ENCODE assay signal across 8 cellular contexts in the genomic region with DNA sequence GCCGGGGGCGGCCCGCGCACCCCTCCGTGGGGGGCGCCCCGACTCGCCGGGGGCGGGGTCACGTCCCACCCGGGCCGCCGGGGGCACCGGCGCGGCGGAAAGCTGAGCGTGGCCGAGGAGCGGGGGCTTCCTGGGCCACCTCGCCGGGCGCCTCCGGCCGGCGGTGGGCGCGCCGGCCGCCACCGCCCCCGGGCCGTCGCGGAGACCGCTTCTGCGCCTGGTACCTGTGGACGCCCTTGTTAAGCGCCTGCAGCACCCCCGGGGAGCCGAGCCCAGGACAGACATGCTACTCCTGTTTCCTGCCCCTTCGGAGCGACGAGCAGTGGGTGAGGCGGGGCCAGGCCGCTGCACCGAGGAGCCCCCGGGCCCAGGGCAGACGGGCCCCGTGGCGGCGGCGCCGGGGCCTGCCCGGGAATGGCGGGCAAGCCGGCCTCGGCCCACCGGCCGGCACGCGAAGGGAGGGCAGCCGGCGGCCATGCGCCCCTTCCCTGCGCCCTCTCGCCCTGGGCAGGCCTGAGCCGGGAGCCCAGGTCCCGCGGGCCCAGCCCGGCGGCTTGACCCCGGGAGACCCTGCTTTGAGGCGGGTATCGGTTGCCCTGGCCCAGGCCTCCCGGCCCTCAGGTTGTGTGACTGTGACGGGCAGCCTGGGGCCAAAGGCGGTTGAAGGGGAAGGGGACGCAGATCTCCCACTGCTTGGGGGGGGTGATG. TPM values are rescaled to one million over a fixed set of nuclear protein-coding genes. Genes with fewer than 3 reads are reported as not detected.
DNase-seq lines count a peak whose midpoint lies in the region; ATAC-seq and TF ChIP-seq lines count a peak whose summit lies in the region.

No MANE protein-coding gene starts in this region.

- H3K27ac Mint-ChIP-seq in neural progenitor cell = no peak overlapping the region

- H3K4me3 Mint-ChIP-seq in neural progenitor cell = no peak overlapping the region

- H3K4me3 ChIP-seq in GM08714 (ENCODE audit: low read length) (peak overlapping the region; percentile 57; the same call in 1 of the 2 replicates), HCT116 (replicated peaks in 1 of 2; ENCODE audit: low read depth in 1 of 2, low read length in 2 of 2) (no peak overlapping the region), neural progenitor cell (peak overlapping the region; percentile 54), urinary bladder (ENCODE audit: low read depth, low read length) (peak overlapping the region; percentile 69)

- peak overlapping the region; percentile 75; the same call in 1 of the 2 replicates for H3K27ac ChIP-seq in HCT116 (ENCODE audit: low read depth, low read length)
- peak overlapping the region; percentile 91 for H3K27ac ChIP-seq in neural progenitor cell
- H3K27ac ChIP-seq in urinary bladder (ENCODE audit: low read depth) = peak overlapping the region; percentile 99

- BruUV-seq in HCT116 (replicated peaks; lab: Mats Ljungman, UMichigan) = no TSS peak

- H3K4me1 ChIP-seq in HCT116 (ENCODE audit: control insufficient read depth in 1 of 2, insufficient read depth in 2 of 2, low read length in 2 of 2) (peaks cover 7 to 16% of the 10 kb centered on the region in 2 experiments), neural progenitor cell (peaks cover 23% of the 10 kb centered on the region), urinary bladder (ENCODE audit: insufficient read depth) (no peaks in the 10 kb centered on the region)

- H3K36me3 ChIP-seq in HCT116 (ENCODE audit: control insufficient read depth in 1 of 2, insufficient read depth in 2 of 2, low read length in 2 of 2) (peaks cover 3 to 10% of the 10 kb centered on the region in 2 experiments; a peak in 3 of 4 replicates), neural progenitor cell (no peaks in the 10 kb centered on the region), urinary bladder (ENCODE audit: insufficient read depth) (peaks cover 2% of the 10 kb centered on the region)

- RAD21 ChIA-PET in HCT116 (lab: Charles Lee; ENCODE audit: low non-redundant PET in 1 of 2, low total read pairs in 2 of 2, uncharacterized antibody in 2 of 2, unreplicated experiment in 2 of 2) = no interaction called here

- H3K4me1 Mint-ChIP-seq in neural progenitor cell = peaks cover 20% of the 10 kb centered on the region

- H3K4me2 ChIP-seq in HCT116 (ENCODE audit: low read length) (peak overlapping the region; percentile 40), neural progenitor cell (peak overlapping the region; percentile 82)

- no peak overlapping the region for H2AFZ ChIP-seq in HCT116 (ENCODE audit: low read depth, low read length, poor library complexity, severe bottlenecking)
- no peak overlapping the region for H2AFZ ChIP-seq in neural progenitor cell (replicated peaks)

- H3K9me3 ChIP-seq in HCT116 (ENCODE audit: control insufficient read depth in 1 of 2, insufficient read depth in 1 of 2, low read depth in 1 of 2, low read length in 2 of 2) (no peaks in the 10 kb centered on the region), neural progenitor cell (ENCODE audit: low read depth) (no peaks in the 10 kb centered on the region)

- CTCF ChIA-PET in HCT116 (lab: Charles Lee) = no interaction called here

- no peaks in the 10 kb centered on the region for H3K9me2 ChIP-seq in HCT116 (ENCODE audit: insufficient read depth)

- H3K9ac ChIP-seq in HCT116 (ENCODE audit: low read length) = no peak overlapping the region
- H3K9ac ChIP-seq in neural progenitor cell = no peak overlapping the region

- ATAC-seq in HCT116 = peak; percentile 2; the same call in 1 of the 2 replicates

- H3F3A ChIP-seq in neural progenitor cell (ENCODE audit: low read depth) = peaks cover 23% of the 10 kb centered on the region

- DNase-seq in HCT116 (ENCODE audit: low read depth, low spot score) = no peak
- DNase-seq in NCI-H510A treated with DMSO at 0.1 percent for 48 hours (lab: John Stamatoyannopoulos, UW) = peak; percentile 56
- peak; percentile 35 for DNase-seq in activated T-helper 9 cell treated with anti-CD3 and anti-CD28 coated beads, Interleukin-2, amount 50 U/mL, for 16 hours (ENCODE audit: low read depth)
- peak; percentile 2 for DNase-seq in foreskin melanocyte
- no peak for DNase-seq in neural progenitor cell (ENCODE audit: low spot score)
- no peak for DNase-seq in DMS114 treated with DMSO at 0.1 percent for 48 hours (lab: John Stamatoyannopoulos, UW; ENCODE audit: unreplicated experiment)

- H3K9me3 Mint-ChIP-seq in neural progenitor cell = no peaks in the 10 kb centered on the region

- peaks cover 5% of the 10 kb centered on the region for H3K36me3 Mint-ChIP-seq in neural progenitor cell

- H3K27me3 ChIP-seq in HCT116 (ENCODE audit: insufficient read depth, low read length) = no peaks in the 10 kb centered on the region
- H3K27me3 ChIP-seq in neural progenitor cell = peaks cover 12% of the 10 kb centered on the region

- peaks cover 35% of the 10 kb centered on the region for H3K79me2 ChIP-seq in HCT116 (ENCODE audit: insufficient read depth, low read length)
- peaks cover 47% of the 10 kb centered on the region for H3K79me2 ChIP-seq in neural progenitor cell (ENCODE audit: low read depth)

- TF ChIP-seq RAD21 in HCT116 (IDR thresholded peaks at IDR 0.05; ENCODE audit: low read depth) = no peak

- 1% methylated on average over 80 of the region's 80 CpGs for WGBS in urinary bladder

- no peak for TF ChIP-seq POLR2A in HCT116 (IDR thresholded peaks at IDR 0.05; ENCODE audit: borderline replicate concordance, extremely low read depth, insufficient read depth, insufficient read length)

- intact Hi-C loops in HCT116 (cut with micrococcal nuclease) = no loop called here

- POLR2A ChIA-PET in HCT116 (lab: Charles Lee) = interaction anchor here (1.0 kb wide), 1 partner anchor 63 kb away, joined by 3 read pairs; no protein-coding TSS in a partner anchor

- H4K20me1 ChIP-seq in HCT116 (ENCODE audit: insufficient read depth) (no peaks in the 10 kb centered on the region), neural progenitor cell (ENCODE audit: low read depth) (peaks cover 35% of the 10 kb centered on the region)

- H3K27me3 Mint-ChIP-seq in neural progenitor cell (ENCODE audit: insufficient read depth, low read depth) = peaks cover 11% of the 10 kb centered on the region

- TF ChIP-seq CTCF in HCT116 (IDR thresholded peaks at IDR 0.05 in 2 of 3, conservative IDR thresholded peaks at IDR 0.05 in 1 of 3; ENCODE audit: borderline replicate concordance in 1 of 3, insufficient read depth in 1 of 3, low read depth in 2 of 3, low read length in 2 of 3) = no peak
- no peak for TF ChIP-seq CTCF in neural progenitor cell (IDR thresholded peaks at IDR 0.05)

TF ChIP-seq in HCT116, 20 proteins besides CTCF, POLR2A, EP300 and RAD21:
- no peak for TF ChIP-seq CBX3 (IDR thresholded peaks at IDR 0.05; ENCODE audit: low read depth)
- TF ChIP-seq ZNF274 (IDR thresholded peaks at IDR 0.05; ENCODE audit: low read depth, low read length) = no peak

RNA-seq across cellular contexts. Expression of gene KDM2A, which starts 0.8 kb away (rescaled TPM):
- total RNA-seq in HCT116 (2021; ENCODE audit: unreplicated experiment) (50.4 TPM), neural progenitor cell (ENCODE audit: low replicate concordance) (38.8 and 49.5 TPM in 2 replicates), urinary bladder (74.8 TPM)
- 32.3 and 36.2 TPM in 2 replicates for polyA plus RNA-seq in HCT116 (2012)
- polyA plus RNA-seq in urinary bladder = 47.8 TPM

Comparison
In these comparisons a context has a peak if more than half of its experiments do, and no peak if none do; other contexts are left out.
1. H3K4me3 ChIP-seq: peak in GM08714 (single experiment), neural progenitor cell (single experiment) and urinary bladder (single experiment); none in HCT116 (0 of 2).
2. DNase-seq: peak in NCI-H510A treated with DMSO at 0.1 percent for 48 hours (single experiment), activated T-helper 9 cell treated with anti-CD3 and anti-CD28 coated beads, Interleukin-2, amount 50 U/mL, for 16 hours (single experiment) and foreskin melanocyte (single experiment); none in HCT116 (single experiment), neural progenitor cell (single experiment) and DMS114 treated with DMSO at 0.1 percent for 48 hours (single experiment).
3. Peak in every context shown above with its lines, with median percentiles within 50 percentile points of each other: H3K27ac ChIP-seq.